In genomic region chr20:49668181-49668877, GRCh38 we compare ENCODE assay signal across 8 cellular contexts. TPM values are rescaled to one million over a fixed set of nuclear protein-coding genes. Genes with fewer than 3 reads are reported as not detected.
DNase-seq lines count a peak whose midpoint lies in the region; ATAC-seq, FAIRE-seq and TF ChIP-seq lines count a peak whose summit lies in the region.

No MANE protein-coding gene starts in this region.

- FAIRE-seq in A549 (lab: Jason Lieb, UNC) = no peak

- no peaks in the 10 kb centered on the region for H3K9me3 Mint-ChIP-seq in glutamatergic neuron (ENCODE audit: unreplicated experiment)

- H3K27me3 Mint-ChIP-seq in glutamatergic neuron (ENCODE audit: unreplicated experiment) = no peaks in the 10 kb centered on the region

- 72% methylated on average over 11 of the region's 12 CpGs for WGBS in A549 (ENCODE audit: missing lambda C conversion rate)

- no peaks in the 10 kb centered on the region for H3K9me3 ChIP-seq in A549
- H3K9me3 ChIP-seq in right atrium auricular region = no peaks in the 10 kb centered on the region

- no peak overlapping the region for H3K27ac Mint-ChIP-seq in glutamatergic neuron (ENCODE audit: unreplicated experiment)

- H3K27me3 ChIP-seq in right atrium auricular region = no peaks in the 10 kb centered on the region

- DNase-seq in A549 (ENCODE audit: low read depth in 1 of 2, low spot score in 1 of 2) (no peak), right atrium auricular region (ENCODE audit: low spot score) (no peak), NK-92 (lab: John Stamatoyannopoulos, UW; ENCODE audit: unreplicated experiment) (no peak), glutamatergic neuron (no peak)
- DNase-seq in activated CD8-positive, alpha-beta memory T cell treated with anti-CD3 and anti-CD28 coated beads for 48 hours (ENCODE audit: low read depth in 2 of 3, low spot score in 2 of 3) = peak; percentile 15 to 51 (median 32)
- peak; percentile 72 for DNase-seq in stimulated activated CD8-positive, alpha-beta memory T cell treated with anti-CD3 and anti-CD28 coated beads, Interleukin-4, amount 100 ng/mL, for 24 hours (ENCODE audit: low read depth)

- peak overlapping the region; percentile 38 for H3K4me2 ChIP-seq in A549

- peaks cover 94% of the 10 kb centered on the region for H3K4me1 ChIP-seq in A549
- H3K4me1 ChIP-seq in right atrium auricular region = peaks cover 0 to 45% of the 10 kb centered on the region in 2 donors

- TF ChIP-seq CTCF in A549 (IDR thresholded peaks at IDR 0.05) (no peak), right atrium auricular region (IDR thresholded peaks at IDR 0.05) (no peak), glutamatergic neuron (IDR thresholded peaks at IDR 0.05; ENCODE audit: partially characterized antibody, unreplicated experiment) (no peak)

- no peaks in the 10 kb centered on the region for H3K36me3 Mint-ChIP-seq in glutamatergic neuron (ENCODE audit: unreplicated experiment)

- CTCF ChIA-PET in A549 (lab: Yijun Ruan, JAX) = interaction anchor here (0.6 to 3.1 kb wide), 12 partner anchors 10 to 393 kb away, joined by 3 to 13 read pairs (median 4); no protein-coding TSS in a partner anchor

- H3K4me3 Mint-ChIP-seq in glutamatergic neuron (ENCODE audit: unreplicated experiment) = no peak overlapping the region

- POLR2A ChIA-PET in A549 (lab: Yijun Ruan, JAX) = interaction anchor here (0.5 to 0.6 kb wide), 2 partner anchors 8 to 32 kb away, joined by 3 read pairs; no protein-coding TSS in a partner anchor

- H3K27ac ChIP-seq in A549 (peak overlapping the region in 1 of 2 experiments; percentile 56; a peak in 3 of 6 replicates), right atrium auricular region (peak overlapping the region; percentile 10 to 28)

- no peaks in the 10 kb centered on the region for H3K36me3 ChIP-seq in right atrium auricular region

- TF ChIP-seq EP300 in A549 (IDR thresholded peaks at IDR 0.05) = no peak

- TF ChIP-seq POLR2A in A549 (IDR thresholded peaks at IDR 0.05; ENCODE audit: low read length) = no peak

- TF ChIP-seq RAD21 in A549 (conservative IDR thresholded peaks at IDR 0.05 in 1 of 2, IDR thresholded peaks at IDR 0.05 in 1 of 2) = no peak

- no peak; a peak in 1 of 6 replicates for ATAC-seq in A549
- ATAC-seq in GM21360 (IDR thresholded peaks at IDR 0.05; ENCODE audit: unreplicated experiment) = peak; percentile 62
- peak; percentile 37 for ATAC-seq in HG03575 (IDR thresholded peaks at IDR 0.05; ENCODE audit: extremely low read depth, insufficient number of reproducible peaks, low FRiP score, unreplicated experiment)

- peaks cover 25% of the 10 kb centered on the region for H3K4me1 Mint-ChIP-seq in glutamatergic neuron (ENCODE audit: low read depth, unreplicated experiment)

- no peak overlapping the region for H3K4me3 ChIP-seq in A549
- H3K4me3 ChIP-seq in right atrium auricular region = no peak overlapping the region

TF ChIP-seq in A549, 52 proteins besides CTCF, POLR2A, EP300 and RAD21:
- TF ChIP-seq GATA3 (IDR thresholded peaks at IDR 0.05; ENCODE audit: borderline replicate concordance) (no peak), EHMT2 (IDR thresholded peaks at IDR 0.05; ENCODE audit: low read depth) (no peak)
TF ChIP-seq in A549: peak in this region for 0.

RNA-seq across cellular contexts. Expression of gene B4GALT5, which starts 45.3 kb away (rescaled TPM):
- polyA plus RNA-seq in A549 (2011; rRNA removed) (82.8 and 88.7 TPM in 2 replicates), A549 (2017; fragmentation: RNase III; extraction: RNeasy Plus Mini Kit Qiagen cat#74134 plus additional on column Dnase treatment) (68.1 to 84.0 TPM (median 81.5 TPM) in 3 replicates)
- polyA plus RNA-seq in A549 (2012; cell fraction: cytosol; rRNA removed) = 39.0 and 48.5 TPM in 2 replicates
- polyA plus RNA-seq in A549 (2012; cell fraction: nucleus; rRNA removed) = 23.2 and 34.8 TPM in 2 replicates
- polyA minus RNA-seq in A549 (2011; rRNA and poly(A)+ RNA removed) = 66.0 and 68.4 TPM in 2 replicates
- total RNA-seq in right atrium auricular region (10 to 100 TPM; 17.7 to 24.4 TPM), glutamatergic neuron (ENCODE audit: unreplicated experiment) (61.3 TPM)

Comparison
In these comparisons a context has a peak if more than half of its experiments do, and no peak if none do; other contexts are left out.
1. ATAC-seq: peak in GM21360 (single experiment) and HG03575 (single experiment); none in A549 (0 of 2).
2. DNase-seq: peak in activated CD8-positive, alpha-beta memory T cell treated with anti-CD3 and anti-CD28 coated beads for 48 hours (3 of 3) and stimulated activated CD8-positive, alpha-beta memory T cell treated with anti-CD3 and anti-CD28 coated beads, Interleukin-4, amount 100 ng/mL, for 24 hours (single experiment); none in A549 (0 of 2), right atrium auricular region (single experiment), NK-92 (single experiment) and glutamatergic neuron (single experiment).